In genomic region chr13:43251967-43252366, GRCh38 we compare ENCODE assay signal across 28 cellular contexts.
"Had no signal": no experiment of that assay in that cellular context is flagged by ENCODE, and none has a peak within 500 bp of the region (broad histone marks: within the 10 kb centered on the region; RNA-seq: fewer than 3 reads in every experiment).

No MANE protein-coding gene starts in this region.

- H3K4me3 ChIP-seq: ascending aorta, esophagus squamous epithelium, heart left ventricle had no signal

- DNase-seq: activated CD4-positive, alpha-beta memory T cell treated with anti-CD3 and anti-CD28 coated beads for 36 hours; activated CD4-positive, alpha-beta T cell treated with anti-CD3 and anti-CD28 coated beads for 36 hours; activated CD4-positive, alpha-beta T cell treated with anti-CD3 and anti-CD28 coated beads, Interleukin-2, amount 10 ng/mL, durations not matched to agents 24 days and 14 days; activated CD4-positive, CD25-positive, alpha-beta regulatory T cell; activated CD4-positive, CD25-positive, alpha-beta regulatory T cell treated with anti-CD3 and anti-CD28 coated beads, Interleukin-2, amount 50 U/mL, for 72 hours; activated CD8-positive, alpha-beta memory T cell treated with anti-CD3 and anti-CD28 coated beads, Interleukin-2, amount 10 ng/mL, durations not matched to agents 7 days and 5 days; activated CD8-positive, alpha-beta memory T cell treated with anti-CD3 and anti-CD28 coated beads, Interleukin-2, amount 50 U/mL, for 4 hours; activated CD8-positive, alpha-beta T cell treated with anti-CD3 and anti-CD28 coated beads, Interleukin-2, amount 10 ng/mL, durations not matched to agents 7 days and 5 days; activated gamma-delta T cell; activated naive CD4-positive, alpha-beta T cell; activated naive CD4-positive, alpha-beta T cell treated with anti-CD3 and anti-CD28 coated beads, Interleukin-2, amount 10 ng/mL, durations not matched to agents 7 days and 5 days; activated naive CD8-positive, alpha-beta T cell treated with anti-CD3 and anti-CD28 coated beads, Interleukin-2, amount 10 ng/mL, durations not matched to agents 7 days and 5 days; activated T-cell treated with anti-CD3 and anti-CD28 coated beads, Interleukin-2, amount 50 U/mL, for 1 hour; activated T-cell treated with anti-CD3 and anti-CD28 coated beads, Interleukin-2, amount 50 U/mL, for 48 hours; brain microvascular endothelial cell; caudate nucleus; cortex of kidney; dermis blood vessel endothelial cell; effector CD4-positive, alpha-beta T cell; effector memory CD8-positive, alpha-beta T cell; erythroblast; esophagus squamous epithelium; foreskin melanocyte; glutamatergic neuron; heart left ventricle; T-helper 2 cell had no signal

- H3K27ac ChIP-seq: ascending aorta, brain microvascular endothelial cell, esophagus squamous epithelium, heart left ventricle had no signal

- H3K27me3 ChIP-seq: ascending aorta, brain microvascular endothelial cell, esophagus squamous epithelium, heart left ventricle had no signal

- H3K4me1 ChIP-seq: ascending aorta, esophagus squamous epithelium, heart left ventricle had no signal

- H3K9me3 ChIP-seq: ascending aorta, esophagus squamous epithelium, heart left ventricle had no signal

- ATAC-seq: activated CD4-positive, alpha-beta T cell treated with anti-CD3 and anti-CD28 coated beads for 36 hours; activated CD8-positive, alpha-beta memory T cell treated with anti-CD3 and anti-CD28 coated beads, Interleukin-2, amount 10 ng/mL, durations not matched to agents 7 days and 5 days; activated CD8-positive, alpha-beta T cell treated with anti-CD3 and anti-CD28 coated beads, Interleukin-2, amount 10 ng/mL, durations not matched to agents 7 days and 5 days; activated naive CD4-positive, alpha-beta T cell treated with anti-CD3 and anti-CD28 coated beads, Interleukin-2, amount 50 U/mL, for 72 hours; effector memory CD8-positive, alpha-beta T cell had no signal

- H3K36me3 ChIP-seq: ascending aorta, brain microvascular endothelial cell, esophagus squamous epithelium, heart left ventricle had no signal
